23 cellular contexts compared by ENCODE assay signal in genomic region chr18:2532797-2533196, GRCh38. TPM values are rescaled to one million over a fixed set of nuclear protein-coding genes. Genes with fewer than 3 reads are reported as not detected.
DNase-seq lines count a peak whose midpoint lies in the region; FAIRE-seq and TF ChIP-seq lines count a peak whose summit lies in the region.
"Had no signal": no experiment of that assay in that cellular context is flagged by ENCODE, and none has a peak within 500 bp of the region (broad histone marks: within the 10 kb centered on the region; RNA-seq: fewer than 3 reads in every experiment).

No MANE protein-coding gene starts in this region.

- H3K9me3 ChIP-seq in endodermal cell (ENCODE audit: control insufficient read depth, low read length) (peaks cover 49% of the 10 kb centered on the region), mammary epithelial cell (replicated peaks; ENCODE audit: insufficient read depth, low read length) (no peaks in the 10 kb centered on the region)
- H3K9me3 ChIP-seq: A549, BE2C had no signal

- no peak overlapping the region for H3K4me2 ChIP-seq in mesendoderm (ENCODE audit: low read length)
- H3K4me2 ChIP-seq in mammary epithelial cell (ENCODE audit: insufficient read depth, low read depth, low read length): no peak overlapping the region
- H3K4me2 ChIP-seq: A549; BLaER1 treated with 17β-estradiol and CSF1 and Interleukin-3, amounts not matched to agents 10 nM and 100 nM; GM23338 had no signal

- H3K18ac ChIP-seq in mesendoderm (ENCODE audit: low read length): peak overlapping the region; percentile 18

- no peak overlapping the region for H4K5ac ChIP-seq in mesendoderm (ENCODE audit: low read length)

- no peak overlapping the region for H2AK5ac ChIP-seq in mesendoderm (ENCODE audit: low read length)

- no peak overlapping the region for H3K4me3 Mint-ChIP-seq in endodermal cell
- no peak overlapping the region for H3K4me3 Mint-ChIP-seq in glutamatergic neuron (ENCODE audit: unreplicated experiment)
- H3K4me3 Mint-ChIP-seq: CD4-positive, alpha-beta memory T cell; GM23338; H9 had no signal

- CTCF ChIA-PET in mammary epithelial cell (lab: Charles Lee; ENCODE audit: low non-redundant PET): no interaction called here

- no peak overlapping the region for H3K56ac ChIP-seq in mesendoderm (ENCODE audit: low read length)

- 92 to 100% methylated on average over 1 to 2 of the region's 2 CpGs for WGBS in endodermal cell (ENCODE audit: insufficient coverage in 1 of 2, insufficient read length in 1 of 2), 2 experiments
- no CpG with 5 or more reads among the region's 2 CpGs for WGBS in mesendoderm (ENCODE audit: extremely low coverage, insufficient coverage, low lambda C conversion rate)
- WGBS in mammary epithelial cell (ENCODE audit: low coverage, missing lambda C conversion rate): 86% methylated on average over 2 of the region's 2 CpGs

- H3K36me3 ChIP-seq in endodermal cell (ENCODE audit: control insufficient read depth, insufficient read depth, low read length): peaks cover 19% of the 10 kb centered on the region
- no peaks in the 10 kb centered on the region for H3K36me3 ChIP-seq in mesendoderm (ENCODE audit: control insufficient read depth, insufficient read depth, low read length)
- H3K36me3 ChIP-seq in mammary epithelial cell (ENCODE audit: insufficient read depth, low read length): no peaks in the 10 kb centered on the region
- H3K36me3 ChIP-seq: BE2C had no signal

- peak overlapping the region; percentile 57 for H3K4me3 ChIP-seq in endodermal cell (ENCODE audit: low read length)
- H3K4me3 ChIP-seq in mesendoderm (ENCODE audit: low read length): no peak overlapping the region
- no peak overlapping the region for H3K4me3 ChIP-seq in mammary epithelial cell (replicated peaks in 1 of 3; ENCODE audit: insufficient read depth in 1 of 3, low read depth in 2 of 3, low read length in 3 of 3)
- H3K4me3 ChIP-seq: A549, GM12878, GM23338 had no signal

- H4K8ac ChIP-seq in mesendoderm (ENCODE audit: low read depth, low read length): no peak overlapping the region

- H3K27me3 ChIP-seq in endodermal cell (ENCODE audit: control insufficient read depth, insufficient read depth, low read length, poor library complexity, severe bottlenecking) (no peaks in the 10 kb centered on the region), mesendoderm (ENCODE audit: insufficient read depth, low read length, poor library complexity) (no peaks in the 10 kb centered on the region), mammary epithelial cell (ENCODE audit: insufficient read depth, low read length) (no peaks in the 10 kb centered on the region)
- H3K27me3 ChIP-seq: BE2C; BLaER1 treated with 17β-estradiol and CSF1 and Interleukin-3, amounts not matched to agents 10 nM and 100 nM had no signal

- H3K4me1 Mint-ChIP-seq in endodermal cell (peaks cover 9% of the 10 kb centered on the region), glutamatergic neuron (ENCODE audit: low read depth, unreplicated experiment) (no peaks in the 10 kb centered on the region)
- H3K4me1 Mint-ChIP-seq: CD4-positive, alpha-beta memory T cell had no signal

- TF ChIP-seq CTCF in C4-2B (conservative IDR thresholded peaks at IDR 0.05) (no peak), D721Med (IDR thresholded peaks at IDR 0.05; ENCODE audit: insufficient read depth, missing control alignments) (no peak), endodermal cell (conservative IDR thresholded peaks at IDR 0.05) (no peak), glutamatergic neuron (IDR thresholded peaks at IDR 0.05; ENCODE audit: partially characterized antibody, unreplicated experiment) (no peak), mammary epithelial cell (conservative IDR thresholded peaks at IDR 0.05 in 1 of 2, IDR thresholded peaks at IDR 0.05 in 1 of 2; ENCODE audit: extremely low read depth in 1 of 2, insufficient read depth in 1 of 2, low read depth in 1 of 2, low read length in 2 of 2) (no peak)

- H2AFZ ChIP-seq in mammary epithelial cell (ENCODE audit: low read depth, low read length): no peak overlapping the region
- H2AFZ ChIP-seq: GM23338 had no signal

- no peak overlapping the region for H2BK15ac ChIP-seq in mesendoderm (replicated peaks; ENCODE audit: low read depth)

- no peak overlapping the region for H3K23ac ChIP-seq in mesendoderm (ENCODE audit: low read length)

- H3K79me2 ChIP-seq in mesendoderm (ENCODE audit: control insufficient read depth, insufficient read depth, low read length): no peaks in the 10 kb centered on the region
- no peaks in the 10 kb centered on the region for H3K79me2 ChIP-seq in mammary epithelial cell (ENCODE audit: insufficient read depth, low read length)

- no peak overlapping the region for H3K9ac ChIP-seq in endodermal cell (ENCODE audit: extremely low read depth, low read length, poor library complexity, severe bottlenecking)
- H3K9ac ChIP-seq in mesendoderm (ENCODE audit: low read length): no peak overlapping the region
- no peak overlapping the region for H3K9ac ChIP-seq in mammary epithelial cell (ENCODE audit: insufficient read depth, low read length)
- H3K9ac ChIP-seq: BLaER1 treated with 17β-estradiol and CSF1 and Interleukin-3, amounts not matched to agents 10 nM and 100 nM had no signal

- peaks cover 40% of the 10 kb centered on the region for H3K36me3 Mint-ChIP-seq in endodermal cell (ENCODE audit: low read depth)
- peaks cover 6% of the 10 kb centered on the region for H3K36me3 Mint-ChIP-seq in glutamatergic neuron (ENCODE audit: unreplicated experiment)

- FAIRE-seq in D721Med (lab: Jason Lieb, UNC): peak; percentile 72
- FAIRE-seq: A549, GM12878, GM18507 had no signal

- H3K27me3 Mint-ChIP-seq in endodermal cell (ENCODE audit: insufficient read depth) (no peaks in the 10 kb centered on the region), glutamatergic neuron (ENCODE audit: unreplicated experiment) (no peaks in the 10 kb centered on the region)
- H3K27me3 Mint-ChIP-seq: CD4-positive, alpha-beta memory T cell had no signal

- in situ Hi-C loops in mammary epithelial cell (cut with MboI; ENCODE audit: low sequenced_read_pairs in 2 of 2): loop anchor here (10.0 to 25.0 kb wide), 2 partner anchors 195 to 198 kb away; no protein-coding TSS in a partner anchor

- H3K79me1 ChIP-seq in mesendoderm (ENCODE audit: low read length): no peaks in the 10 kb centered on the region

- no peak overlapping the region for H2BK5ac ChIP-seq in mesendoderm (ENCODE audit: low read length)

- H4K20me1 ChIP-seq in mammary epithelial cell (ENCODE audit: insufficient read depth, low read length): no peaks in the 10 kb centered on the region
- H4K20me1 ChIP-seq: BLaER1 treated with 17β-estradiol and CSF1 and Interleukin-3, amounts not matched to agents 10 nM and 100 nM had no signal

- H3K9me3 Mint-ChIP-seq in endodermal cell (peaks cover 33% of the 10 kb centered on the region), glutamatergic neuron (ENCODE audit: unreplicated experiment) (no peaks in the 10 kb centered on the region)

- DNase-seq in D721Med (ENCODE audit: insufficient read length, low spot score) (no peak), endodermal cell (no peak), mesendoderm (no peak), glutamatergic neuron (no peak), activated gamma-delta T cell (lab: John Stamatoyannopoulos, UW) (no peak), mammary epithelial cell (no peak)
- DNase-seq: 8988T; ACHN; AML-193; BE2C; CD4-positive, alpha-beta memory T cell; COR-L47; DMS 273 treated with DMSO at 0.1 percent for 48 hours; DMS79; EL; GDM1; H9 had no signal

- peak overlapping the region; percentile 55 for H3K4ac ChIP-seq in mesendoderm (ENCODE audit: low read depth, low read length)

- H3K27ac ChIP-seq in C4-2B (peak overlapping the region; percentile 77), endodermal cell (ENCODE audit: low read depth, low read length) (no peak overlapping the region), mesendoderm (ENCODE audit: low read depth, low read length) (no peak overlapping the region), mammary epithelial cell (ENCODE audit: insufficient read depth, low read depth, low read length) (no peak overlapping the region)
- H3K27ac ChIP-seq: A549; BLaER1 treated with 17β-estradiol and CSF1 and Interleukin-3, amounts not matched to agents 10 nM and 100 nM had no signal

- H2BK120ac ChIP-seq in mesendoderm (ENCODE audit: low read depth, low read length): no peak overlapping the region

- dilution Hi-C loops in mammary epithelial cell (cut with HindIII; ENCODE audit: low sequenced_read_pairs): no loop called here

- H3K27ac Mint-ChIP-seq in endodermal cell (no peak overlapping the region), glutamatergic neuron (ENCODE audit: unreplicated experiment) (no peak overlapping the region)
- H3K27ac Mint-ChIP-seq: CD4-positive, alpha-beta memory T cell; GM23338 had no signal

- BruUV-seq in mammary epithelial cell (replicated peaks; lab: Mats Ljungman, UMichigan): no TSS peak

- H3K4me1 ChIP-seq in endodermal cell (ENCODE audit: control insufficient read depth, insufficient read depth, low read length): no peaks in the 10 kb centered on the region
- no peaks in the 10 kb centered on the region for H3K4me1 ChIP-seq in mesendoderm (ENCODE audit: control insufficient read depth, low read depth, low read length)
- no peaks in the 10 kb centered on the region for H3K4me1 ChIP-seq in mammary epithelial cell (ENCODE audit: insufficient read depth, low read length)
- H3K4me1 ChIP-seq: BE2C had no signal

- intact Hi-C loops in mammary epithelial cell (cut with micrococcal nuclease): no loop called here

RNA-seq across cellular contexts. Expression of gene METTL4, which starts 38.5 kb away (rescaled TPM):
- total RNA-seq in endodermal cell (10 to 100 TPM; 11.2 to 17.5 TPM), glutamatergic neuron (ENCODE audit: unreplicated experiment) (15.4 TPM), mammary epithelial cell (10 to 100 TPM in 1 of 2 donors, 1 to 10 TPM in 1; 8.2 to 14.5 TPM)
- polyA plus RNA-seq in endodermal cell (2013, experiment 1 of 2): 17.5 TPM
- polyA plus RNA-seq in endodermal cell (2013, experiment 2 of 2): 17.3 TPM
- 7.8 TPM for polyA plus RNA-seq in mesendoderm (2013, experiment 1 of 2)
- polyA plus RNA-seq in mesendoderm (2013, experiment 2 of 2): 7.2 TPM
- polyA plus RNA-seq in mammary epithelial cell: 6.1 TPM
- polyA minus RNA-seq in mammary epithelial cell: 2.6 TPM

RNA-seq across cellular contexts. Expression of gene NDC80, which starts 38.6 kb away (rescaled TPM):
- total RNA-seq in endodermal cell (10 to 100 TPM; 29.7 to 61.8 TPM), glutamatergic neuron (ENCODE audit: unreplicated experiment) (7.7 TPM), mammary epithelial cell (10 to 100 TPM in 1 of 2 donors, 1 to 10 TPM in 1; 1.7 to 29.8 TPM)
- 52.1 TPM for polyA plus RNA-seq in endodermal cell (2013, experiment 1 of 2)
- 53.9 TPM for polyA plus RNA-seq in endodermal cell (2013, experiment 2 of 2)
- polyA plus RNA-seq in mesendoderm (2013, experiment 1 of 2): 33.0 TPM
- 33.3 TPM for polyA plus RNA-seq in mesendoderm (2013, experiment 2 of 2)
- 16.9 TPM for polyA plus RNA-seq in mammary epithelial cell
- polyA minus RNA-seq in mammary epithelial cell: 5.4 TPM
